1 cellular context compared by ENCODE assay signal in the genomic region with DNA sequence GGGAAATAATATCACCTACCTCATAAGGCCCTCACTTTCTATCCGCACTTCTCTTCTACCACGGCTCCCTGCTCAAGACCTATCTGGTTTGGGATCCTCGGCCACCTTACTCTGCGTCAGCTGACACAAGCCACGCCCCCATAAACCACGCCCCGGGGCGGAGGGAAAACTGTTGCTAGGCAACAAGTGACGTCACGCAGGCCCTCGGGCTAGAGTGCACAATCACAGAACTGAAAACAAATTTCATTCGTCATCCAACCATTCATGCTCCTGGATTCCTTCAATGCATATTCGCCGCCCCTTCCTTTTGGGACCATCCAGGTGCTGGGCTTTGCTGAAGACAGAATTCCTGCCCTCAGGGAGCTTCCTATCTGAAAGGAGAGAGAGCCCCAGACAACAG.
A peak's percentile ranks its signal among the peaks of the same experiment; 100 is the strongest.
TF ChIP-seq lines count a peak whose summit lies in the region.

No MANE protein-coding gene starts in this region.

TF ChIP-seq in K562, 482 proteins besides CTCF, POLR2A, EP300 and RAD21 (continued from another document and continues in another):
- TF ChIP-seq SP1 (CRISPR knock-in tag; IDR thresholded peaks at IDR 0.05) (no peak), ATF2 (CRISPR knock-in tag; IDR thresholded peaks at IDR 0.05) (no peak), ZNF280B (CRISPR knock-in tag; IDR thresholded peaks at IDR 0.05) (no peak), ZNF436 (CRISPR knock-in tag; IDR thresholded peaks at IDR 0.05) (no peak), ZNF133 (CRISPR knock-in tag; IDR thresholded peaks at IDR 0.05) (no peak), KLF10 (CRISPR knock-in tag; IDR thresholded peaks at IDR 0.05) (no peak), ZFP1 (CRISPR knock-in tag; IDR thresholded peaks at IDR 0.05) (no peak), CSDE1 (IDR thresholded peaks at IDR 0.05) (peak in 1 of 2 experiments; percentile 89; a peak in 2 of 4 replicates), SMARCC2 (IDR thresholded peaks at IDR 0.05; ENCODE audit: low read depth) (no peak), ZNF778 (CRISPR knock-in tag; IDR thresholded peaks at IDR 0.05) (no peak), FOXJ3 (CRISPR knock-in tag; IDR thresholded peaks at IDR 0.05) (no peak), CREM (IDR thresholded peaks at IDR 0.05; ENCODE audit: low read depth) (peak; percentile 92), SOX6 (IDR thresholded peaks at IDR 0.05) (no peak), NBN (IDR thresholded peaks at IDR 0.05; ENCODE audit: low read depth) (peak; percentile 64; the same call in 1 of the 2 replicates), PRDM10 (IDR thresholded peaks at IDR 0.05; ENCODE audit: partially characterized antibody) (no peak), BRF1 (IDR thresholded peaks at IDR 0.05; ENCODE audit: borderline replicate concordance, extremely low read depth, insufficient read length) (no peak), NFATC3 (IDR thresholded peaks at IDR 0.05) (no peak), RBM17 (IDR thresholded peaks at IDR 0.05; ENCODE audit: borderline replicate concordance, low read depth, low read length) (no peak), FOXP1 (CRISPR knock-in tag; IDR thresholded peaks at IDR 0.05) (no peak), ZNF445 (CRISPR knock-in tag; IDR thresholded peaks at IDR 0.05; ENCODE audit: low read depth) (no peak), ZHX1 (conservative IDR thresholded peaks at IDR 0.05; ENCODE audit: low read length) (no peak), CHD1 (IDR thresholded peaks at IDR 0.05; ENCODE audit: low read length) (no peak), GATAD2A (IDR thresholded peaks at IDR 0.05) (no peak), IFI16 (CRISPR knock-in tag; IDR thresholded peaks at IDR 0.05) (no peak), PKNOX1 (IDR thresholded peaks at IDR 0.05) (peak; percentile 23; the same call in 1 of the 2 replicates), TCFL5 (CRISPR knock-in tag; conservative IDR thresholded peaks at IDR 0.05) (no peak), ZSCAN29 (IDR thresholded peaks at IDR 0.05) (no peak), MTA1 (IDR thresholded peaks at IDR 0.05; ENCODE audit: borderline replicate concordance) (no peak), MXI1 (IDR thresholded peaks at IDR 0.05; ENCODE audit: low read depth, low read length) (no peak; the same call in 1 of the 2 replicates), SIN3A (IDR thresholded peaks at IDR 0.05; ENCODE audit: borderline replicate concordance in 2 of 2, control insufficient read depth in 1 of 2, low read depth in 2 of 2, low read length in 2 of 2) (no peak), SAP30 (IDR thresholded peaks at IDR 0.05; ENCODE audit: borderline replicate concordance, insufficient read depth, low read depth, low read length, poor library complexity, severe bottlenecking) (no peak), MCM2 (IDR thresholded peaks at IDR 0.05; ENCODE audit: low read depth) (no peak), BCOR (IDR thresholded peaks at IDR 0.05) (no peak), TRIM28 (IDR thresholded peaks at IDR 0.05) (peak; percentile 88)
- TF ChIP-seq, protein P1, sequence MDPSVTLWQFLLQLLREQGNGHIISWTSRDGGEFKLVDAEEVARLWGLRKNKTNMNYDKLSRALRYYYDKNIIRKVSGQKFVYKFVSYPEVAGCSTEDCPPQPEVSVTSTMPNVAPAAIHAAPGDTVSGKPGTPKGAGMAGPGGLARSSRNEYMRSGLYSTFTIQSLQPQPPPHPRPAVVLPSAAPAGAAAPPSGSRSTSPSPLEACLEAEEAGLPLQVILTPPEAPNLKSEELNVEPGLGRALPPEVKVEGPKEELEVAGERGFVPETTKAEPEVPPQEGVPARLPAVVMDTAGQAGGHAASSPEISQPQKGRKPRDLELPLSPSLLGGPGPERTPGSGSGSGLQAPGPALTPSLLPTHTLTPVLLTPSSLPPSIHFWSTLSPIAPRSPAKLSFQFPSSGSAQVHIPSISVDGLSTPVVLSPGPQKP (CRISPR knock-in tag; IDR thresholded peaks at IDR 0.05), result no peak
- TF ChIP-seq, protein P2, sequence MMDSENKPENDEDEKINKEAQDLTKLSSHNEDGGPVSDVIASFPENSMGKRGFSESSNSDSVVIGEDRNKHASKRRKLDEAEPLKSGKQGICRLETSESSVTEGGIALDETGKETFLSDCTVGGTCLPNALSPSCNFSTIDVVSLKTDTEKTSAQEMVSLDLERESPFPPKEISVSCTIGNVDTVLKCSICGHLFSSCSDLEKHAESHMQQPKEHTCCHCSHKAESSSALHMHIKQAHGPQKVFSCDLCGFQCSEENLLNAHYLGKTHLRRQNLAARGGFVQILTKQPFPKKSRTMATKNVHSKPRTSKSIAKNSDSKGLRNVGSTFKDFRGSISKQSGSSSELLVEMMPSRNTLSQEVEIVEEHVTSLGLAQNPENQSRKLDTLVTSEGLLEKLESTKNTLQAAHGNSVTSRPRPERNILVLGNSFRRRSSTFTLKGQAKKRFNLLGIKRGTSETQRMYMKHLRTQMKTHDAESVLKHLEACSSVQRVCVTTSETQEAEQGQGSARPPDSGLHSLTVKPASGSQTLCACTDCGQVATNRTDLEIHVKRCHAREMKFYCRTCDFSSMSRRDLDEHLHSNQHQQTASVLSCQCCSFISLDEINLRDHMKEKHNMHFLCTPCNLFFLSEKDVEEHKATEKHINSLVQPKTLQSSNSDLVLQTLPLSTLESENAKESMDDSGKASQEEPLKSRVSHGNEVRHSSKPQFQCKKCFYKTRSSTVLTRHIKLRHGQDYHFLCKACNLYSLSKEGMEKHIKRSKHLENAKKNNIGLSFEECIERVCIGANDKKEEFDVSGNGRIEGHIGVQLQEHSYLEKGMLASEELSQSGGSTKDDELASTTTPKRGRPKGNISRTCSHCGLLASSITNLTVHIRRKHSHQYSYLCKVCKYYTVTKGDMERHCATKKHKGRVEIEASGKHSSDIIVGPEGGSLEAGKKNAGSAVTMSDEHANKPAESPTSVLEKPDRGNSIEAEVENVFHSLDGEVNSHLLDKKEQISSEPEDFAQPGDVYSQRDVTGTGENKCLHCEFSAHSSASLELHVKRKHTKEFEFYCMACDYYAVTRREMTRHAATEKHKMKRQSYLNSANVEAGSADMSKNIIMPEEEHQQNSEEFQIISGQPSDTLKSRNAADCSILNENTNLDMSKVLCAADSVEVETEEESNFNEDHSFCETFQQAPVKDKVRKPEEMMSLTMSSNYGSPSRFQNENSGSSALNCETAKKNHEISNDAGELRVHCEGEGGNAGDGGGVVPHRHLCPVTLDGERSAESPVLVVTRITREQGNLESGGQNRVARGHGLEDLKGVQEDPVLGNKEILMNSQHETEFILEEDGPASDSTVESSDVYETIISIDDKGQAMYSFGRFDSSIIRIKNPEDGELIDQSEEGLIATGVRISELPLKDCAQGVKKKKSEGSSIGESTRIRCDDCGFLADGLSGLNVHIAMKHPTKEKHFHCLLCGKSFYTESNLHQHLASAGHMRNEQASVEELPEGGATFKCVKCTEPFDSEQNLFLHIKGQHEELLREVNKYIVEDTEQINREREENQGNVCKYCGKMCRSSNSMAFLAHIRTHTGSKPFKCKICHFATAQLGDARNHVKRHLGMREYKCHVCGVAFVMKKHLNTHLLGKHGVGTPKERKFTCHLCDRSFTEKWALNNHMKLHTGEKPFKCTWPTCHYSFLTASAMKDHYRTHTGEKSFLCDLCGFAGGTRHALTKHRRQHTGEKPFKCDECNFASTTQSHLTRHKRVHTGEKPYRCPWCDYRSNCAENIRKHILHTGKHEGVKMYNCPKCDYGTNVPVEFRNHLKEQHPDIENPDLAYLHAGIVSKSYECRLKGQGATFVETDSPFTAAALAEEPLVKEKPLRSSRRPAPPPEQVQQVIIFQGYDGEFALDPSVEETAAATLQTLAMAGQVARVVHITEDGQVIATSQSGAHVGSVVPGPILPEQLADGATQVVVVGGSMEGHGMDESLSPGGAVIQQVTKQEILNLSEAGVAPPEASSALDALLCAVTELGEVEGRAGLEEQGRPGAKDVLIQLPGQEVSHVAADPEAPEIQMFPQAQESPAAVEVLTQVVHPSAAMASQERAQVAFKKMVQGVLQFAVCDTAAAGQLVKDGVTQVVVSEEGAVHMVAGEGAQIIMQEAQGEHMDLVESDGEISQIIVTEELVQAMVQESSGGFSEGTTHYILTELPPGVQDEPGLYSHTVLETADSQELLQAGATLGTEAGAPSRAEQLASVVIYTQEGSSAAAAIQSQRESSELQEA (IDR thresholded peaks at IDR 0.05; ENCODE audit: low read depth), result peak; percentile 71
- TF ChIP-seq, protein P3, sequence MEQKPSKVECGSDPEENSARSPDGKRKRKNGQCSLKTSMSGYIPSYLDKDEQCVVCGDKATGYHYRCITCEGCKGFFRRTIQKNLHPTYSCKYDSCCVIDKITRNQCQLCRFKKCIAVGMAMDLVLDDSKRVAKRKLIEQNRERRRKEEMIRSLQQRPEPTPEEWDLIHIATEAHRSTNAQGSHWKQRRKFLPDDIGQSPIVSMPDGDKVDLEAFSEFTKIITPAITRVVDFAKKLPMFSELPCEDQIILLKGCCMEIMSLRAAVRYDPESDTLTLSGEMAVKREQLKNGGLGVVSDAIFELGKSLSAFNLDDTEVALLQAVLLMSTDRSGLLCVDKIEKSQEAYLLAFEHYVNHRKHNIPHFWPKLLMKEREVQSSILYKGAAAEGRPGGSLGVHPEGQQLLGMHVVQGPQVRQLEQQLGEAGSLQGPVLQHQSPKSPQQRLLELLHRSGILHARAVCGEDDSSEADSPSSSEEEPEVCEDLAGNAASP (IDR thresholded peaks at IDR 0.05), result no peak
